ENCODE assay signal across 13 cellular contexts in genomic region chr2:3403587-3404334, GRCh38. TPM values are rescaled to one million over a fixed set of nuclear protein-coding genes. Genes with fewer than 3 reads are reported as not detected.
A peak's percentile ranks its signal among the peaks of the same experiment; 100 is the strongest.
DNase-seq lines count a peak whose midpoint lies in the region; ATAC-seq and TF ChIP-seq lines count a peak whose summit lies in the region.
"Had no signal": no experiment of that assay in that cellular context is flagged by ENCODE, and none has a peak within 500 bp of the region (broad histone marks: within the 10 kb centered on the region; RNA-seq: fewer than 3 reads in every experiment).

No MANE protein-coding gene starts in this region.

- no peaks in the 10 kb centered on the region for H3K36me3 ChIP-seq in mucosa of descending colon (ENCODE audit: low read depth)

- ATAC-seq in GM19397 (IDR thresholded peaks at IDR 0.05; ENCODE audit: unreplicated experiment), result peak; percentile 97
- peak; percentile 100 for ATAC-seq in HG02852 (IDR thresholded peaks at IDR 0.05; ENCODE audit: unreplicated experiment)
- ATAC-seq in HG03571 (IDR thresholded peaks at IDR 0.05; ENCODE audit: unreplicated experiment), result peak; percentile 98
- no peak for ATAC-seq in mucosa of descending colon
- ATAC-seq: activated T-cell treated with anti-CD3 and anti-CD28 coated beads, Interleukin-2, amount 50 U/mL, for 4 hours had no signal

- no peaks in the 10 kb centered on the region for H3K4me1 Mint-ChIP-seq in mesothelial cell of epicardium

- H3K9me3 ChIP-seq in mucosa of descending colon, result no peaks in the 10 kb centered on the region
- H3K9me3 ChIP-seq: colonic mucosa had no signal

- no peaks in the 10 kb centered on the region for H3K27me3 Mint-ChIP-seq in mesothelial cell of epicardium (ENCODE audit: low read depth)

- H3K4me3 ChIP-seq in mucosa of descending colon, result no peak overlapping the region
- H3K4me3 ChIP-seq: colonic mucosa had no signal

- H3K27ac Mint-ChIP-seq in mesothelial cell of epicardium, result no peak overlapping the region
- H3K27ac Mint-ChIP-seq: T-helper 1 cell treated with Interleukin-12 subunit alpha and Interleukin-12 subunit beta and Interleukin-4 antibody, amounts not matched to agents 30 μg/mL and 1 μg/mL, for 36 hours had no signal

- peak; percentile 88 for DNase-seq in GM13976 (ENCODE audit: low spot score)
- DNase-seq in mesothelial cell of epicardium (ENCODE audit: low spot score in 2 of 2, unreplicated experiment in 2 of 2), result no peak
- DNase-seq in mucosa of descending colon, result no peak
- no peak for DNase-seq in NCI-H2081 treated with DMSO at 0.1 percent for 48 hours (lab: John Stamatoyannopoulos, UW)
- no peak for DNase-seq in GDM1 (lab: John Stamatoyannopoulos, UW)
- DNase-seq: activated T-cell treated with anti-CD3 and anti-CD28 coated beads, Interleukin-2, amount 50 U/mL, for 4 hours; colonic mucosa; NCI-H2227 treated with DMSO at 0.1 percent for 48 hours; small intestine had no signal

- no peaks in the 10 kb centered on the region for H3K9me3 Mint-ChIP-seq in mesothelial cell of epicardium
- H3K9me3 Mint-ChIP-seq: activated T-cell treated with anti-CD3 and anti-CD28 coated beads, Interleukin-2, amount 50 U/mL, for 4 hours; T-helper 1 cell treated with Interleukin-12 subunit alpha and Interleukin-12 subunit beta and Interleukin-4 antibody, amounts not matched to agents 30 μg/mL and 1 μg/mL, for 36 hours had no signal

- H3K4me3 Mint-ChIP-seq in mesothelial cell of epicardium, result no peak overlapping the region
- H3K4me3 Mint-ChIP-seq: activated T-cell treated with anti-CD3 and anti-CD28 coated beads, Interleukin-2, amount 50 U/mL, for 4 hours; T-helper 1 cell treated with Interleukin-12 subunit alpha and Interleukin-12 subunit beta and Interleukin-4 antibody, amounts not matched to agents 30 μg/mL and 1 μg/mL, for 36 hours had no signal

- peaks cover 33% of the 10 kb centered on the region for H3K36me3 Mint-ChIP-seq in mesothelial cell of epicardium

- intact Hi-C loops in mucosa of descending colon (cut with DNase I, micrococcal nuclease), result no loop called here

- in situ Hi-C loops in GM13976 (cut with MboI; ENCODE audit: low sequenced_read_pairs, unreplicated experiment), result no loop called here

- H3K4me1 ChIP-seq in mucosa of descending colon (ENCODE audit: low read depth), result no peaks in the 10 kb centered on the region
- H3K4me1 ChIP-seq: colonic mucosa had no signal

- no peak for TF ChIP-seq CTCF in GM13976 (IDR thresholded peaks at IDR 0.05; ENCODE audit: borderline replicate concordance, control extremely low read depth, extremely low read depth, insufficient read depth, missing control alignments)
- TF ChIP-seq CTCF in mesothelial cell of epicardium (IDR thresholded peaks at IDR 0.05; ENCODE audit: unreplicated experiment), result no peak
- TF ChIP-seq CTCF in mucosa of descending colon (IDR thresholded peaks at IDR 0.05), result no peak

RNA-seq across cellular contexts. Expression of gene TRAPPC12, which starts 24.3 kb away (rescaled TPM):
- total RNA-seq in mesothelial cell of epicardium (121 to 134 TPM (median 128 TPM) in 3 replicates), mucosa of descending colon (100 to 1,000 TPM in 1 of 3 donors, 10 to 100 TPM in 2; 76.9 to 102 (median 97.8) TPM)

RNA-seq across cellular contexts. Expression of gene EIPR1, which starts 26.1 kb away (rescaled TPM):
- total RNA-seq in mesothelial cell of epicardium, result 25.4 to 27.9 TPM (median 26.4 TPM) in 3 replicates
- total RNA-seq in mucosa of descending colon, result 10 to 100 TPM; 15.9 to 27.1 (median 25.0) TPM
